In the genomic region with DNA sequence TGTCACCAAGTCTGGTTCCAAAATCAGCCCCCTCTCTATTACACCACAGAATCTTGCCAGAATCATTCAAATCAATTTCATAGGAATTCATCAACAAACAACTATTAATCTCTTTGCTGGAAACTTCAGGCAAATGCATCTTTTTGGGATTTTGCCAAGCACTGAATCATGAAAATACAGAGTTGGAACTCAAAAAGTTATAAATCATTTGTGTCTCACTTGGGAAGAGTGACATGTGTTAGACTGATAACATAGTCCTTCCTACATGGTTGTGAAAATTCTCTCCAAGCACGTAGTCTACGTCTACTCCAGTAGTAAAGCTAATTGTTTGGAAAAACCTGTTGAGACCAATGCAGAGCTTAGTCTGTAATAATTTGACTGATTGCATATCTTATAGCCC, we compare ENCODE assay signal across 20 cellular contexts. TPM values are rescaled to one million over a fixed set of nuclear protein-coding genes. Genes with fewer than 3 reads are reported as not detected.
DNase-seq lines count a peak whose midpoint lies in the region; ATAC-seq, FAIRE-seq and TF ChIP-seq lines count a peak whose summit lies in the region.
"Had no signal": no experiment of that assay in that cellular context is flagged by ENCODE, and none has a peak within 500 bp of the region (broad histone marks: within the 10 kb centered on the region; RNA-seq: fewer than 3 reads in every experiment).

No MANE protein-coding gene starts in this region.

- H3K27me3 Mint-ChIP-seq in H9 (ENCODE audit: low read depth): peaks cover 4% of the 10 kb centered on the region

- no peak overlapping the region for H3K14ac ChIP-seq in H9 (ENCODE audit: insufficient read depth, low read length)

- no peak overlapping the region for H2AK5ac ChIP-seq in H9 (ENCODE audit: insufficient read length, low read length)

- no peak overlapping the region for H2BK5ac ChIP-seq in H9 (ENCODE audit: insufficient read length, low read length)

- H3K4me2 ChIP-seq in PC-3 (ENCODE audit: low read length): no peak overlapping the region
- no peak overlapping the region for H3K4me2 ChIP-seq in K562 (ENCODE audit: insufficient read depth, low read length)
- H3K4me2 ChIP-seq in H9 (ENCODE audit: insufficient read depth, insufficient read length, low read length): no peak overlapping the region

- no peaks in the 10 kb centered on the region for H3K23me2 ChIP-seq in H9 (ENCODE audit: insufficient read length, low read depth, low read length, poor library complexity, severe bottlenecking)

- no peak overlapping the region for H3K18ac ChIP-seq in H9 (ENCODE audit: insufficient read length, low read depth, low read length)

- no peak overlapping the region for H4K8ac ChIP-seq in H9 (replicated peaks; ENCODE audit: insufficient read length, low read depth, low read length)

- WGBS in K562 (ENCODE audit: insufficient coverage, low coverage, missing lambda C conversion rate): 0% methylated on average over 2 of the region's 2 CpGs
- WGBS in H9 (ENCODE audit: extremely low coverage, insufficient read length, low lambda C conversion rate): no CpG with 5 or more reads among the region's 2 CpGs
- WGBS in adrenal gland, 4 donors: 76 to 82% (median 79%) methylated on average over 2 of the region's 2 CpGs

- H3K36me3 Mint-ChIP-seq in H9 (ENCODE audit: insufficient read depth in 1 of 3, low read depth in 3 of 3): no peaks in the 10 kb centered on the region
- H3K36me3 Mint-ChIP-seq: CD4-positive, alpha-beta memory T cell had no signal

- POLR2A ChIA-PET in PC-3 (lab: Charles Lee; ENCODE audit: unreplicated experiment): no interaction called here
- POLR2A ChIA-PET in K562 (lab: Yijun Ruan, JAX): interaction anchor here (0.8 to 1.0 kb wide), 2 partner anchors 74 to 160 kb away, joined by 3 read pairs; no protein-coding TSS in a partner anchor

- peak; percentile 42 for DNase-seq in PC-3
- peak in 2 of 4 experiments; percentile 23 to 67 for DNase-seq in K562 (ENCODE audit: extremely low read depth in 1 of 4, low spot score in 3 of 4)
- DNase-seq in fibroblast of pulmonary artery (ENCODE audit: low read depth): peak; percentile 22
- DNase-seq in urothelium cell line (ENCODE audit: low spot score): no peak
- no peak for DNase-seq in H9
- DNase-seq in adrenal gland: no peak
- DNase-seq: C1 segment of cervical spinal cord; Calu3; CD4-positive, alpha-beta memory T cell; COR-L47; DMS53; DMS79 treated with DMSO at 0.1 percent for 48 hours; GF-D8; GOT3; HCEC 1CT had no signal

- no peak overlapping the region for H3K4me3 ChIP-seq in PC-3 (ENCODE audit: low read length)
- no peak overlapping the region for H3K4me3 ChIP-seq in K562
- no peak overlapping the region for H3K4me3 ChIP-seq in fibroblast of pulmonary artery (replicated peaks; ENCODE audit: low read depth, low read length)
- no peak overlapping the region for H3K4me3 ChIP-seq in adrenal gland

- H3K27me3 ChIP-seq in PC-3 (ENCODE audit: low read length): no peaks in the 10 kb centered on the region
- no peaks in the 10 kb centered on the region for H3K27me3 ChIP-seq in K562 (ENCODE audit: control insufficient read depth in 2 of 2, insufficient read depth in 2 of 2, low read length in 2 of 2)
- no peaks in the 10 kb centered on the region for H3K27me3 ChIP-seq in H9 (ENCODE audit: insufficient read depth, low read length)
- H3K27me3 ChIP-seq in adrenal gland: no peaks in the 10 kb centered on the region

- H4K5ac ChIP-seq in H9 (ENCODE audit: insufficient read length, low read depth, low read length): no peak overlapping the region

- H3K79me2 ChIP-seq in PC-3 (ENCODE audit: low read length): no peaks in the 10 kb centered on the region
- no peaks in the 10 kb centered on the region for H3K79me2 ChIP-seq in K562 (ENCODE audit: control insufficient read depth, insufficient read depth, low read length)
- H3K79me2 ChIP-seq in H9 (ENCODE audit: insufficient read depth, low read length): no peaks in the 10 kb centered on the region

- peak; percentile 40; the same call in 1 of the 2 replicates for ATAC-seq in PC-3
- ATAC-seq in K562: no peak
- no peak for ATAC-seq in GM18870 (IDR thresholded peaks at IDR 0.05; ENCODE audit: unreplicated experiment)

- no peaks in the 10 kb centered on the region for H3K9me1 ChIP-seq in K562 (ENCODE audit: control insufficient read depth, insufficient read depth, low read length)

- H4K20me1 ChIP-seq in PC-3 (ENCODE audit: low read length): no peaks in the 10 kb centered on the region
- no peaks in the 10 kb centered on the region for H4K20me1 ChIP-seq in K562 (replicated peaks; ENCODE audit: control insufficient read depth, insufficient read depth, low read length)
- H4K20me1 ChIP-seq in H9 (ENCODE audit: control insufficient read depth, insufficient read depth, insufficient read length): no peaks in the 10 kb centered on the region

- no peak for TF ChIP-seq POLR2A in K562 (conservative IDR thresholded peaks at IDR 0.05)
- TF ChIP-seq POLR2A in adrenal gland (IDR thresholded peaks at IDR 0.05): no peak

- TF ChIP-seq CTCF in PC-3 (conservative IDR thresholded peaks at IDR 0.05; ENCODE audit: low read depth, low read length) (no peak), K562 (IDR thresholded peaks at IDR 0.05 in 2 of 3, conservative IDR thresholded peaks at IDR 0.05 in 1 of 3; ENCODE audit: insufficient read depth in 2 of 3, low read depth in 1 of 3, low read length in 3 of 3) (no peak), fibroblast of pulmonary artery (IDR thresholded peaks at IDR 0.05; ENCODE audit: low read length, missing control alignments) (no peak), H9 (conservative IDR thresholded peaks at IDR 0.05) (no peak), adrenal gland (IDR thresholded peaks at IDR 0.05) (no peak)

- H4K91ac ChIP-seq in H9 (ENCODE audit: insufficient read length, low read depth, low read length): no peak overlapping the region

- H3K9me3 Mint-ChIP-seq in H9: no peaks in the 10 kb centered on the region

- H2AFZ ChIP-seq in PC-3 (ENCODE audit: low read length): no peak overlapping the region
- no peak overlapping the region for H2AFZ ChIP-seq in K562 (ENCODE audit: low read depth, low read length)
- no peak overlapping the region for H2AFZ ChIP-seq in H9 (ENCODE audit: low read length)

- H3F3A ChIP-seq in PC-3 (ENCODE audit: low read length, unreplicated experiment): no peaks in the 10 kb centered on the region

- H3K27ac ChIP-seq in PC-3 (ENCODE audit: low read length): no peak overlapping the region
- no peak overlapping the region for H3K27ac ChIP-seq in K562 (ENCODE audit: extremely low read depth, low read depth, low read length)
- H3K27ac ChIP-seq in H9 (ENCODE audit: insufficient read length, low read depth, low read length): no peak overlapping the region
- no peak overlapping the region for H3K27ac ChIP-seq in adrenal gland

- no peak overlapping the region for H2BK15ac ChIP-seq in H9 (ENCODE audit: low read depth, low read length)

- no peaks in the 10 kb centered on the region for H3K9me3 ChIP-seq in PC-3 (ENCODE audit: low read length)
- no peaks in the 10 kb centered on the region for H3K9me3 ChIP-seq in K562 (replicated peaks; ENCODE audit: control insufficient read depth, insufficient read depth, low read depth, low read length)
- H3K9me3 ChIP-seq in H9 (ENCODE audit: control insufficient read depth, low read depth, low read length): no peaks in the 10 kb centered on the region
- H3K9me3 ChIP-seq in adrenal gland (replicated peaks in 1 of 3): no peaks in the 10 kb centered on the region

- no peaks in the 10 kb centered on the region for H3K4me1 Mint-ChIP-seq in H9
- H3K4me1 Mint-ChIP-seq: CD4-positive, alpha-beta memory T cell had no signal

- H2BK120ac ChIP-seq in H9 (ENCODE audit: low read depth, low read length, poor library complexity, severe bottlenecking): no peak overlapping the region

- in situ Hi-C loops in K562 (cut with MboI): no loop called here

- H3K27ac Mint-ChIP-seq in H9: no peak overlapping the region
- H3K27ac Mint-ChIP-seq: CD4-positive, alpha-beta memory T cell had no signal

- peak; percentile 61 for TF ChIP-seq EP300 in K562 (IDR thresholded peaks at IDR 0.05; ENCODE audit: low read length)

- H3K9me2 ChIP-seq in PC-3 (replicated peaks; ENCODE audit: low read length): no peaks in the 10 kb centered on the region

- peaks cover 5% of the 10 kb centered on the region for H3K4me1 ChIP-seq in PC-3 (ENCODE audit: insufficient read depth, low read length)
- peaks cover 0 to 5% of the 10 kb centered on the region in 2 experiments; a peak in 2 of 5 replicates for H3K4me1 ChIP-seq in K562 (replicated peaks in 1 of 2; ENCODE audit: control insufficient read depth in 2 of 2, insufficient read depth in 2 of 2, low read length in 2 of 2)
- H3K4me1 ChIP-seq in H9 (ENCODE audit: insufficient read depth, low read length): no peaks in the 10 kb centered on the region
- no peaks in the 10 kb centered on the region for H3K4me1 ChIP-seq in adrenal gland (replicated peaks in 1 of 2)

- no peak overlapping the region for H3K9ac ChIP-seq in PC-3 (ENCODE audit: low read length)
- H3K9ac ChIP-seq in K562 (ENCODE audit: insufficient read depth in 1 of 2, low read depth in 2 of 2, low read length in 2 of 2): no peak overlapping the region
- no peak overlapping the region for H3K9ac ChIP-seq in H9 (ENCODE audit: extremely low read depth, insufficient read length, low read length)

- H3K23ac ChIP-seq in H9 (ENCODE audit: insufficient read length, low read depth, low read length): no peak overlapping the region

- H2BK12ac ChIP-seq in H9 (ENCODE audit: insufficient read length, low read depth, low read length): no peak overlapping the region

- no peak for TF ChIP-seq RAD21 in K562 (CRISPR knock-in tag; conservative IDR thresholded peaks at IDR 0.05 in 1 of 2, IDR thresholded peaks at IDR 0.05 in 1 of 2)

- CTCF ChIA-PET in PC-3 (lab: Charles Lee) (no interaction called here), K562 (lab: Yijun Ruan, JAX; ENCODE audit: low intra/inter-chr PET ratio) (no interaction called here)

- no peaks in the 10 kb centered on the region for H3K79me1 ChIP-seq in H9 (ENCODE audit: insufficient read depth, low read depth, low read length, poor library complexity, severe bottlenecking)

- intact Hi-C loops in PC-3 (cut with micrococcal nuclease): no loop called here
- intact Hi-C loops in K562 (cut with micrococcal nuclease): no loop called here
- intact Hi-C loops in adrenal gland (cut with DNase I): no loop called here

- H2BK20ac ChIP-seq in H9 (ENCODE audit: low read depth, low read length, poor library complexity, severe bottlenecking): no peak overlapping the region

- no peak overlapping the region for H3K4me3 Mint-ChIP-seq in H9
- H3K4me3 Mint-ChIP-seq: CD4-positive, alpha-beta memory T cell had no signal

- H3K36me3 ChIP-seq in PC-3 (ENCODE audit: low read depth, low read length): no peaks in the 10 kb centered on the region
- no peaks in the 10 kb centered on the region for H3K36me3 ChIP-seq in K562 (ENCODE audit: control insufficient read depth, insufficient read depth, low read length)
- H3K36me3 ChIP-seq in adrenal gland (replicated peaks in 1 of 2): no peaks in the 10 kb centered on the region

- no TSS peak for BruUV-seq in PC-3 (replicated peaks; lab: Mats Ljungman, UMichigan)
- BruUV-seq in K562 (replicated peaks; lab: Mats Ljungman, UMichigan): no TSS peak

- H3K4ac ChIP-seq in H9 (ENCODE audit: low read depth, low read length): no peak overlapping the region

- FAIRE-seq in K562 (lab: Jason Lieb, UNC) (peak; percentile 62), urothelium cell line (lab: Jason Lieb, UNC) (peak; percentile 23)
- FAIRE-seq: GM12891, GM19239, H54 had no signal

- no peak overlapping the region for H3K56ac ChIP-seq in H9 (ENCODE audit: insufficient read length, low read depth, low read length)

- no peak overlapping the region for H3T11ph ChIP-seq in H9 (ENCODE audit: low read length)

RNA-seq across cellular contexts. Expression of gene CXCL8, which starts 19.0 kb away (rescaled TPM):
- total RNA-seq in PC-3 (2014; rRNA removed) (360 and 477 TPM in 2 replicates), K562 (2014; rRNA removed) (1.8 and 2.2 TPM in 2 replicates), K562 (2014; rRNA removed; fragmentation: Illumina TruSeq; extraction: Trizol) (4.8 and 6.2 TPM in 2 replicates), K562 (2015; rRNA removed; fragmentation: Illumina TruSeq; extraction: Trizol) (1.0 and 1.6 TPM in 2 replicates), K562 (2021) (3.2 and 3.3 TPM in 2 replicates), H9 (2021) (not detected in 2 replicates), adrenal gland (1 to 10 TPM in 7 of 8 donors, under 1 TPM in 1; 0.52 to 3.1 (median 1.6) TPM)
- total RNA-seq in K562 (2011; cell fraction: chromatin; rRNA removed; ENCODE audit: low replicate concordance): 5.3 and 6.5 TPM in 2 replicates
- 5.8 and 9.7 TPM in 2 replicates for total RNA-seq in K562 (2011; cell fraction: nucleolus; rRNA removed)
- 6.0 and 11.8 TPM in 2 replicates for total RNA-seq in K562 (2011; cell fraction: nucleoplasm; rRNA removed)
- polyA plus RNA-seq in K562 (2011; rRNA removed) (3.4 and 7.7 TPM in 2 replicates), K562 (2014; fragmentation: Illumina TruSeq; extraction: Trizol) (2.9 and 3.3 TPM in 2 replicates), K562 (2014; fragmentation: Nextera tagmentation; extraction: Ambion mirVana) (1 to 10 TPM; 5.8 to 6.9 TPM), K562 (2014; rRNA removed) (2.5 and 2.8 TPM in 2 replicates), adrenal gland (1 to 10 TPM; 1.9 to 3.4 (median 2.1) TPM)
- 1.00 and 1.1 TPM in 2 replicates for polyA plus RNA-seq in K562 (2011; cell fraction: cytosol; rRNA removed)
- 6.8 and 9.9 TPM in 2 replicates for polyA plus RNA-seq in K562 (2011; cell fraction: nucleus; rRNA removed)
- polyA plus RNA-seq in K562 (2012): 8.8 and 15.3 TPM in 2 replicates
- polyA minus RNA-seq in K562 (2011; rRNA and poly(A)+ RNA removed): 5.1 and 7.4 TPM in 2 replicates
- polyA minus RNA-seq in K562 (2011; cell fraction: cytosol; rRNA and poly(A)+ RNA removed): 3.6 and 6.0 TPM in 2 replicates
- 4.9 and 5.5 TPM in 2 replicates for polyA minus RNA-seq in K562 (2011; cell fraction: nucleus; rRNA and poly(A)+ RNA removed)
- total RNA-seq: G401 had no signal

Comparison
In these comparisons a context has a peak if more than half of its experiments do, and no peak if none do; other contexts are left out.
1. DNase-seq: peak in PC-3 (single experiment) and fibroblast of pulmonary artery (single experiment); none in urothelium cell line (single experiment), H9 (single experiment) and adrenal gland (0 of 7).
2. RNA of gene CXCL8, which starts 19.0 kb away (total RNA-seq): 360 to 477 TPM in PC-3; 1.0 to 11.8 TPM in K562, 0.52 to 3.1 TPM in adrenal gland and not detected in H9; every median in the first group is over 10 times any median in the second.